Comparison of ENCODE assay signal across 9 cellular contexts in genomic region chr1:37811027-37811655, GRCh38. TPM values are rescaled to one million over a fixed set of nuclear protein-coding genes. Genes with fewer than 3 reads are reported as not detected.
DNase-seq lines count a peak whose midpoint lies in the region; ATAC-seq, FAIRE-seq and TF ChIP-seq lines count a peak whose summit lies in the region.
"Had no signal": no experiment of that assay in that cellular context is flagged by ENCODE, and none has a peak within 500 bp of the region (broad histone marks: within the 10 kb centered on the region; RNA-seq: fewer than 3 reads in every experiment).

No MANE protein-coding gene starts in this region.

- no peak for TF ChIP-seq POLR2A in transverse colon (IDR thresholded peaks at IDR 0.05)

- no peaks in the 10 kb centered on the region for H3F3A ChIP-seq in neural cell (ENCODE audit: insufficient read depth, low read length, poor library complexity, severe bottlenecking)

- H3K27ac ChIP-seq in neural cell (ENCODE audit: low read length) (no peak overlapping the region), transverse colon (no peak overlapping the region)

- H3K4me1 ChIP-seq in transverse colon = peaks cover 12 to 32% (median 20%) of the 10 kb centered on the region in 4 donors

- TF ChIP-seq EP300 in neural cell (conservative IDR thresholded peaks at IDR 0.05; ENCODE audit: poor library complexity, severe bottlenecking) = no peak
- TF ChIP-seq EP300 in transverse colon (IDR thresholded peaks at IDR 0.05; ENCODE audit: low read depth) = no peak

- H3K36me3 ChIP-seq in neural cell (ENCODE audit: insufficient read depth, low read length) = peaks cover 5% of the 10 kb centered on the region
- peaks cover 0 to 17% (median 4%) of the 10 kb centered on the region in 4 donors for H3K36me3 ChIP-seq in transverse colon

- no peaks in the 10 kb centered on the region for H3K9me2 ChIP-seq in neural cell (ENCODE audit: insufficient read depth, low read length)

- intact Hi-C loops in transverse colon (cut with DNase I; ENCODE audit: low total_unique reads) = loop anchor here (5.0 kb wide), 1 partner anchor 299 kb away; the partner anchor contains the start of gene MEAF6

- H3K4me2 ChIP-seq in neural cell (ENCODE audit: low read length) = no peak overlapping the region

- H3K9me3 ChIP-seq in neural cell (ENCODE audit: low read length) (no peaks in the 10 kb centered on the region), transverse colon (no peaks in the 10 kb centered on the region)

- no peaks in the 10 kb centered on the region for H3K27me3 ChIP-seq in neural cell (ENCODE audit: insufficient read depth, low read depth, low read length)
- H3K27me3 ChIP-seq in transverse colon = no peaks in the 10 kb centered on the region

- TF ChIP-seq CTCF in LNCAP (IDR thresholded peaks at IDR 0.05) = peak; percentile 91
- peak; percentile 85 for TF ChIP-seq CTCF in neural cell (IDR thresholded peaks at IDR 0.05; ENCODE audit: poor library complexity, severe bottlenecking)
- TF ChIP-seq CTCF in transverse colon (IDR thresholded peaks at IDR 0.05) = peak; percentile 74 to 87 (median 81)

- peaks cover 16% of the 10 kb centered on the region for H3K79me2 ChIP-seq in neural cell (replicated peaks; ENCODE audit: insufficient read depth, low read length)

- no peaks in the 10 kb centered on the region for H4K20me1 ChIP-seq in neural cell (ENCODE audit: insufficient read depth)

- H3K9ac ChIP-seq in neural cell (ENCODE audit: low read length) = no peak overlapping the region

- TF ChIP-seq RAD21 in neural cell (conservative IDR thresholded peaks at IDR 0.05) = peak; percentile 66

- peak overlapping the region; percentile 22 for H3K4me3 ChIP-seq in neural cell (ENCODE audit: low read length)
- no peak overlapping the region for H3K4me3 ChIP-seq in transverse colon

- FAIRE-seq in G401.6 (lab: Jason Lieb, UNC) = peak; percentile 93
- peak; percentile 45 for FAIRE-seq in RCC 7860 (lab: Jason Lieb, UNC)
- FAIRE-seq: frontal cortex had no signal

- WGBS in transverse colon (ENCODE audit: low coverage in 1 of 2), 2 donors = 32 to 38% methylated on average over 5 to 7 of the region's 7 CpGs

- no peak for ATAC-seq in GM21447 (IDR thresholded peaks at IDR 0.05; ENCODE audit: unreplicated experiment)

- DNase-seq in RCC 7860 (ENCODE audit: low spot score) (peak; percentile 58), fibroblast of gingiva (ENCODE audit: low read depth) (peak; percentile 72), transverse colon (peak; percentile 74)
- peak; percentile 72 to 78 for DNase-seq in activated T-cell treated with anti-CD3 and anti-CD28 coated beads, Interleukin-2, amount 50 U/mL, for 48 hours

- H2AFZ ChIP-seq in neural cell (ENCODE audit: low read depth, low read length) = no peak overlapping the region

- in situ Hi-C loops in transverse colon (cut with MboI; ENCODE audit: low pct_ligation_motif_present in 1 of 4, low pct_unique_long_range_greater_than_20kb in 1 of 4, low sequenced_read_pairs in 3 of 4) = no loop called here

TF ChIP-seq in neural cell, 6 proteins besides CTCF, POLR2A, EP300 and RAD21:
- TF ChIP-seq POLR2AphosphoS5 (IDR thresholded peaks at IDR 0.05) = no peak
- no peak for TF ChIP-seq REST (IDR thresholded peaks at IDR 0.05; ENCODE audit: borderline replicate concordance)
- peak; percentile 29 for TF ChIP-seq MXI1 (conservative IDR thresholded peaks at IDR 0.05; ENCODE audit: poor library complexity, severe bottlenecking)
- peak; percentile 69 for TF ChIP-seq SMC3 (conservative IDR thresholded peaks at IDR 0.05; ENCODE audit: poor library complexity)
- no peak for TF ChIP-seq EZH2 (IDR thresholded peaks at IDR 0.05; ENCODE audit: borderline replicate concordance, insufficient read depth, low read length, poor library complexity, severe bottlenecking)
- no peak for TF ChIP-seq TAF1 (IDR thresholded peaks at IDR 0.05; ENCODE audit: low read depth)

RNA-seq across cellular contexts. Expression of gene YRDC, which starts 3.1 kb away (rescaled TPM):
- 27.6 and 34.1 TPM in 2 replicates for polyA plus RNA-seq in neural cell
- polyA minus RNA-seq in neural cell = 17.5 and 20.7 TPM in 2 replicates
- total RNA-seq in transverse colon = 10 to 100 TPM in 3 of 4 donors, 1 to 10 TPM in 1; 3.4 to 17.2 (median 11.6) TPM

RNA-seq across cellular contexts. Expression of gene C1orf122, which starts 3.6 kb away (rescaled TPM):
- 133 and 143 TPM in 2 replicates for polyA plus RNA-seq in neural cell
- polyA minus RNA-seq in neural cell = 27.5 and 30.8 TPM in 2 replicates
- total RNA-seq in transverse colon = 10 to 100 TPM; 48.9 to 71.6 (median 55.2) TPM

RNA-seq across cellular contexts. Expression of gene MANEAL, which starts 17.5 kb away (rescaled TPM):
- 37.0 and 46.7 TPM in 2 replicates for polyA plus RNA-seq in neural cell
- polyA minus RNA-seq in neural cell = 46.7 and 52.8 TPM in 2 replicates
- total RNA-seq in transverse colon = 1 to 10 TPM; 1.1 to 9.6 (median 5.7) TPM

RNA-seq across cellular contexts. Expression of gene EPHA10, which starts 46.2 kb away (rescaled TPM):
- polyA plus RNA-seq in neural cell = 34.7 and 39.4 TPM in 2 replicates
- polyA minus RNA-seq in neural cell = 30.6 and 34.3 TPM in 2 replicates
- total RNA-seq in transverse colon = 10 to 100 TPM; 54.5 to 94.3 (median 77.6) TPM

RNA-seq across cellular contexts. Expression of gene MTF1, which starts 48.3 kb away (rescaled TPM):
- polyA plus RNA-seq in neural cell = 3.7 and 3.8 TPM in 2 replicates
- polyA minus RNA-seq in neural cell = 8.8 and 9.5 TPM in 2 replicates
- 10 to 100 TPM in 2 of 4 donors, 1 to 10 TPM in 2; 2.2 to 20.2 (median 9.3) TPM for total RNA-seq in transverse colon
